8 cellular contexts compared by ENCODE assay signal in the genomic region with DNA sequence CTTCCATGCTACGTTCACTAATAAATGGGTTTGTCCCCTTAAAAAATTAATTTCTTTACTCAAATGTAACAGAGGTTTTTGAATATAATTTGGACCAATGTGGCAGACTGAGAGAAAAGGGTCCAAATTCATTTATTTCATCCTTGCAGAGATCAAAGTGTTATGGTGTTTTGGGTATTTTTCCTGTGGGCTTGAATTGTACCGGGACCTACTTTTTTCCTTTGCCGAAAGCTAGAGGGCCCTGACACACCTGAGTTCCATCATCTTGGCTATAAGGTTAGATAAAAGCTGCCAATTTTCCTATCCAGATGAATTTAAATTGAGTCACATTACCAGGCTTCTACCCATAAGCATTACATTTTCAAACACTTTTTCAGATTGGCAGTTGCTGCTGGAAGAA. TPM values are rescaled to one million over a fixed set of nuclear protein-coding genes. Genes with fewer than 3 reads are reported as not detected.
DNase-seq lines count a peak whose midpoint lies in the region; TF ChIP-seq lines count a peak whose summit lies in the region.

No MANE protein-coding gene starts in this region.

- peaks cover 24% of the 10 kb centered on the region for H3K36me3 Mint-ChIP-seq in mesothelial cell of epicardium

- H3K36me3 ChIP-seq in adipocyte (ENCODE audit: control insufficient read depth, insufficient read depth, low read length, severe bottlenecking), result peaks cover 5% of the 10 kb centered on the region
- H3K36me3 ChIP-seq in adrenal gland (replicated peaks in 1 of 2), result no peaks in the 10 kb centered on the region

- H3K4me1 ChIP-seq in adipocyte (ENCODE audit: control insufficient read depth, insufficient read depth, low read length) (peaks cover 4% of the 10 kb centered on the region), adrenal gland (replicated peaks in 1 of 2) (peaks cover 0 to 6% of the 10 kb centered on the region in 2 donors)

- DNase-seq in HuH-7 (ENCODE audit: low spot score), result peak; percentile 24
- no peak for DNase-seq in adipocyte (ENCODE audit: low read depth)
- no peak for DNase-seq in mesothelial cell of epicardium (ENCODE audit: low spot score in 2 of 2, unreplicated experiment in 2 of 2)
- DNase-seq in NCI-H774 (lab: John Stamatoyannopoulos, UW), result no peak
- no peak for DNase-seq in mucosa of gallbladder (ENCODE audit: low spot score)
- DNase-seq in dermis blood vessel endothelial cell, result no peak
- DNase-seq in adrenal gland, result no peak

- no peaks in the 10 kb centered on the region for H3K9me3 ChIP-seq in adipocyte (ENCODE audit: control insufficient read depth, low read length)
- H3K9me3 ChIP-seq in adrenal gland (replicated peaks in 1 of 3), result no peaks in the 10 kb centered on the region

- no peaks in the 10 kb centered on the region for H3K9me3 Mint-ChIP-seq in mesothelial cell of epicardium

- peak overlapping the region; percentile 92 for H3K4me3 Mint-ChIP-seq in mesothelial cell of epicardium

- H3K9ac ChIP-seq in adipocyte (ENCODE audit: low read length), result peak overlapping the region; percentile 79

- H3K27ac ChIP-seq in C4-2B, result peak overlapping the region; percentile 90
- no peak overlapping the region for H3K27ac ChIP-seq in adrenal gland

- H3K27me3 ChIP-seq in adipocyte (replicated peaks; ENCODE audit: control insufficient read depth, insufficient read depth, low read length) (no peaks in the 10 kb centered on the region), adrenal gland (no peaks in the 10 kb centered on the region)

- TF ChIP-seq CTCF in C4-2B (conservative IDR thresholded peaks at IDR 0.05) (peak; percentile 64), mesothelial cell of epicardium (IDR thresholded peaks at IDR 0.05; ENCODE audit: unreplicated experiment) (no peak), adrenal gland (IDR thresholded peaks at IDR 0.05) (no peak)

- H3K4me1 Mint-ChIP-seq in mesothelial cell of epicardium, result peaks cover 16% of the 10 kb centered on the region

- peak overlapping the region; percentile 95 for H3K27ac Mint-ChIP-seq in mesothelial cell of epicardium

- WGBS in adrenal gland, 4 donors, result 55 to 60% (median 58%) methylated on average over 3 of the region's 3 CpGs

- peak overlapping the region; percentile 90 for H3K4me3 ChIP-seq in adipocyte (ENCODE audit: low read length)
- H3K4me3 ChIP-seq in adrenal gland, result peak overlapping the region in 1 of 4 donors; percentile 61

- H3K27me3 Mint-ChIP-seq in mesothelial cell of epicardium (ENCODE audit: low read depth), result no peaks in the 10 kb centered on the region

- intact Hi-C loops in adrenal gland (cut with DNase I), result loop anchor here in 1 of 2 donors (10.0 kb wide), 1 partner anchor 111 kb away; no protein-coding TSS in a partner anchor

- TF ChIP-seq POLR2A in adrenal gland (IDR thresholded peaks at IDR 0.05), result no peak

RNA-seq across cellular contexts. Expression of gene CCNB2, which starts 0.9 kb away (rescaled TPM):
- total RNA-seq in mesothelial cell of epicardium (26.8 to 29.2 TPM (median 27.1 TPM) in 3 replicates), mucosa of gallbladder (2.2 TPM), dermis blood vessel endothelial cell (13.6 and 61.3 TPM in 2 replicates), adrenal gland (1 to 10 TPM in 7 of 8 donors, under 1 TPM in 1; 0.88 to 2.9 (median 1.4) TPM)
- polyA plus RNA-seq in adrenal gland, result 1 to 10 TPM in 1 of 3 donors, under 1 TPM in 2; 0.37 to 1.4 (median 0.48) TPM
